Comparison of ENCODE assay signal across 7 cellular contexts in genomic region chr16:67013238-67013822, GRCh38. TPM values are rescaled to one million over a fixed set of nuclear protein-coding genes. Genes with fewer than 3 reads are reported as not detected.
DNase-seq lines count a peak whose midpoint lies in the region; ATAC-seq, FAIRE-seq and TF ChIP-seq lines count a peak whose summit lies in the region.

No MANE protein-coding gene starts in this region.

- intact Hi-C loops in sciatic nerve (cut with DNase I), result no loop called here

- FAIRE-seq in GM19239 (lab: Jason Lieb, UNC), result peak; percentile 23

- TF ChIP-seq POLR2A in Peyer's patch (IDR thresholded peaks at IDR 0.05) (no peak), GM18505 (IDR thresholded peaks at IDR 0.05; ENCODE audit: borderline replicate concordance, extremely low read depth, insufficient read depth, insufficient read length) (no peak)

- H3K4me3 ChIP-seq in Peyer's patch, result peak overlapping the region; percentile 44 to 70 (median 62)

- ATAC-seq in sciatic nerve, result peak; percentile 5
- ATAC-seq in GM18505 (IDR thresholded peaks at IDR 0.05; ENCODE audit: unreplicated experiment), result no peak
- no peak for ATAC-seq in omental fat pad (ENCODE audit: low FRiP score)

- H3K27ac ChIP-seq in Peyer's patch, result peak overlapping the region in 3 of 4 donors; percentile 6 to 62 (median 49)

- no peak for TF ChIP-seq CTCF in Peyer's patch (IDR thresholded peaks at IDR 0.05)
- TF ChIP-seq CTCF in omental fat pad (IDR thresholded peaks at IDR 0.05), result no peak

- no peak for DNase-seq in GM19239 (ENCODE audit: insufficient read length, low spot score)
- no peak for DNase-seq in Peyer's patch
- DNase-seq in globus pallidus (ENCODE audit: low spot score), result peak; percentile 57
- DNase-seq in sciatic nerve (ENCODE audit: low spot score), result no peak
- no peak for DNase-seq in omental fat pad (ENCODE audit: low spot score)
- no peak for DNase-seq in activated CD8-positive, alpha-beta memory T cell treated with anti-CD3 and anti-CD28 coated beads for 24 hours

- H3K36me3 ChIP-seq in Peyer's patch, result no peaks in the 10 kb centered on the region

- H3K4me1 ChIP-seq in Peyer's patch, result peaks cover 0 to 18% (median 14%) of the 10 kb centered on the region in 4 donors

- H3K9me3 ChIP-seq in Peyer's patch, result no peaks in the 10 kb centered on the region

- H3K27me3 ChIP-seq in Peyer's patch, result peaks cover 0 to 5% of the 10 kb centered on the region in 2 donors

RNA-seq across cellular contexts. Expression of gene CBFB, which starts 15.6 kb away (rescaled TPM):
- total RNA-seq in Peyer's patch (10 to 100 TPM; 14.0 to 30.5 (median 26.6) TPM), sciatic nerve (60.3 TPM), omental fat pad (10 to 100 TPM; 30.3 to 77.6 (median 35.4) TPM)

RNA-seq across cellular contexts. Expression of gene CES4A, which starts 24.9 kb away (rescaled TPM):
- 10 to 100 TPM; 13.7 to 26.5 (median 17.9) TPM for total RNA-seq in Peyer's patch
- 13.2 TPM for total RNA-seq in sciatic nerve
- total RNA-seq in omental fat pad, result 10 to 100 TPM in 3 of 4 donors, 1 to 10 TPM in 1; 4.4 to 48.1 (median 14.3) TPM

RNA-seq across cellular contexts. Expression of gene CES3, which starts 52.3 kb away (rescaled TPM):
- total RNA-seq in Peyer's patch (100 to 1,000 TPM in 3 of 4 donors, 10 to 100 TPM in 1; 28.9 to 227 (median 161) TPM), sciatic nerve (0.71 TPM), omental fat pad (1 to 10 TPM in 1 of 4 donors, under 1 TPM in 3; 0.31 to 1.6 (median 0.84) TPM)

Comparison
In these comparisons a context has a peak if more than half of its experiments do, and no peak if none do; other contexts are left out.
1. RNA of gene CES3, which starts 52.3 kb away (total RNA-seq): 28.9 to 227 TPM in Peyer's patch; 0.31 to 1.6 TPM in omental fat pad and 0.71 TPM in sciatic nerve (single experiment); every median in the first group is over 10 times any median in the second.